Comparison of ENCODE assay signal across 32 cellular contexts in genomic region chr2:26892133-26892532, GRCh38. TPM values are rescaled to one million over a fixed set of nuclear protein-coding genes. Genes with fewer than 3 reads are reported as not detected.
DNase-seq lines count a peak whose midpoint lies in the region; ATAC-seq and TF ChIP-seq lines count a peak whose summit lies in the region.
"Had no signal": no experiment of that assay in that cellular context is flagged by ENCODE, and none has a peak within 500 bp of the region (broad histone marks: within the 10 kb centered on the region; RNA-seq: fewer than 3 reads in every experiment).

No MANE protein-coding gene starts in this region.

- DNase-seq in NCI-H2107 treated with DMSO at 0.1 percent for 48 hours (lab: John Stamatoyannopoulos, UW; ENCODE audit: unreplicated experiment) (peak; percentile 22), NCI-H2107 (lab: John Stamatoyannopoulos, UW) (no peak), NCI-H345 treated with DMSO at 0.1 percent for 48 hours (lab: John Stamatoyannopoulos, UW; ENCODE audit: unreplicated experiment) (peak; percentile 47), glutamatergic neuron (no peak), NCI-H1694 treated with DMSO at 0.1 percent for 48 hours (lab: John Stamatoyannopoulos, UW) (no peak), HEK293T (ENCODE audit: extremely low spot score) (no peak)
- no peak for DNase-seq in activated CD8-positive, alpha-beta memory T cell treated with anti-CD3 and anti-CD28 coated beads, Interleukin-2, amount 50 U/mL, for 48 hours
- DNase-seq: activated CD4-positive, alpha-beta T cell treated with anti-CD3 and anti-CD28 coated beads for 4 hours; activated CD8-positive, alpha-beta memory T cell treated with anti-CD3 and anti-CD28 coated beads for 24 hours; amygdala; Calu3; gastrocnemius medialis; hypothalamus; left cardiac atrium; natural killer cell; NCI-H2081; occipital lobe; Peyer's patch; SIG-M5; stimulated activated CD4-positive, alpha-beta T cell treated with anti-CD3 and anti-CD28 coated beads, Interleukin-15, amount 100 ng/mL, for 24 hours; upper lobe of left lung; WERI-Rb-1 had no signal

- POLR2A ChIA-PET in HEK293T (lab: Yijun Ruan, JAX) = no interaction called here

- H3K4me1 Mint-ChIP-seq in glutamatergic neuron (ENCODE audit: low read depth, unreplicated experiment) = peaks cover 45% of the 10 kb centered on the region
- H3K4me1 Mint-ChIP-seq: natural killer cell had no signal

- peaks cover 9% of the 10 kb centered on the region for H3K36me3 Mint-ChIP-seq in glutamatergic neuron (ENCODE audit: unreplicated experiment)
- H3K36me3 Mint-ChIP-seq: activated naive CD4-positive, alpha-beta T cell treated with anti-CD3 and anti-CD28 coated beads, Interleukin-2, amount 50 U/mL, for 72 hours; CD14-positive monocyte; IgD-negative memory B cell; natural killer cell; stimulated activated memory B cell treated with anti-CD40 and anti-IgM and Interleukin-4, amounts not matched to agents 10 μg/mL and 1 μg/mL and 100 μg/mL, for 72 hours had no signal

- no peak overlapping the region for H3K4me3 Mint-ChIP-seq in glutamatergic neuron (ENCODE audit: unreplicated experiment)
- H3K4me3 Mint-ChIP-seq: CD14-positive monocyte; IgD-negative memory B cell; natural killer cell; stimulated activated memory B cell treated with anti-CD40 and anti-IgM and Interleukin-4, amounts not matched to agents 10 μg/mL and 1 μg/mL and 100 μg/mL, for 72 hours; T-helper 2 cell treated with Interferon-gamma antibody and Interleukin-4, amounts not matched to agents 5 μg/mL and 100 μg/mL, for 36 hours had no signal

- peaks cover 2% of the 10 kb centered on the region for H3K27me3 Mint-ChIP-seq in glutamatergic neuron (ENCODE audit: unreplicated experiment)

- no peak for ATAC-seq in HG02759 (IDR thresholded peaks at IDR 0.05; ENCODE audit: unreplicated experiment)
- ATAC-seq: activated naive CD4-positive, alpha-beta T cell treated with anti-CD3 and anti-CD28 coated beads, Interleukin-2, amount 50 U/mL, for 72 hours; gastrocnemius medialis; left cardiac atrium; natural killer cell; stimulated activated memory B cell treated with anti-CD40 and anti-IgM and Interleukin-4, amounts not matched to agents 10 μg/mL and 1 μg/mL and 100 μg/mL, for 72 hours had no signal

- CTCF ChIA-PET in HEK293T (lab: Yijun Ruan, JAX) = no interaction called here

- H3K27ac Mint-ChIP-seq in glutamatergic neuron (ENCODE audit: unreplicated experiment) = peak overlapping the region; percentile 96
- H3K27ac Mint-ChIP-seq: CD14-positive monocyte; IgD-negative memory B cell; natural killer cell; stimulated activated memory B cell treated with anti-CD40 and anti-IgM and Interleukin-4, amounts not matched to agents 10 μg/mL and 1 μg/mL and 100 μg/mL, for 72 hours; T-helper 2 cell treated with Interferon-gamma antibody and Interleukin-4, amounts not matched to agents 5 μg/mL and 100 μg/mL, for 36 hours had no signal

- TF ChIP-seq CTCF in glutamatergic neuron (IDR thresholded peaks at IDR 0.05; ENCODE audit: partially characterized antibody, unreplicated experiment) = no peak

- H3K9me3 Mint-ChIP-seq in glutamatergic neuron (ENCODE audit: unreplicated experiment) = peaks cover 13% of the 10 kb centered on the region
- H3K9me3 Mint-ChIP-seq: activated naive CD4-positive, alpha-beta T cell treated with anti-CD3 and anti-CD28 coated beads, Interleukin-2, amount 50 U/mL, for 72 hours; natural killer cell; stimulated activated memory B cell treated with anti-CD40 and anti-IgM and Interleukin-4, amounts not matched to agents 10 μg/mL and 1 μg/mL and 100 μg/mL, for 72 hours; T-helper 2 cell treated with Interferon-gamma antibody and Interleukin-4, amounts not matched to agents 5 μg/mL and 100 μg/mL, for 36 hours had no signal

TF ChIP-seq in HEK293T, 16 proteins besides CTCF, POLR2A, EP300 and RAD21:
- no peak for TF ChIP-seq PKNOX1 (IDR thresholded peaks at IDR 0.05)
TF ChIP-seq in HEK293T: peak in this region for 0.

RNA-seq across cellular contexts. Expression of gene DPYSL5, which starts 44.2 kb away (rescaled TPM):
- 313 TPM for total RNA-seq in glutamatergic neuron (ENCODE audit: unreplicated experiment)
- total RNA-seq: activated naive CD4-positive, alpha-beta T cell treated with anti-CD3 and anti-CD28 coated beads, Interleukin-2, amount 50 U/mL, for 72 hours; breast epithelium; Calu3; endothelial cell of umbilical vein; fibroblast of lung; gastrocnemius medialis; left cardiac atrium; mononuclear cell; natural killer cell; upper lobe of left lung had no signal

Comparison
In these comparisons a context has a peak if more than half of its experiments do, and no peak if none do; other contexts are left out.
1. DNase-seq: peak in NCI-H2107 treated with DMSO at 0.1 percent for 48 hours (single experiment) and NCI-H345 treated with DMSO at 0.1 percent for 48 hours (single experiment); none in NCI-H2107 (single experiment), glutamatergic neuron (single experiment), NCI-H1694 treated with DMSO at 0.1 percent for 48 hours (single experiment), activated CD8-positive, alpha-beta memory T cell treated with anti-CD3 and anti-CD28 coated beads, Interleukin-2, amount 50 U/mL, for 48 hours (single experiment) and HEK293T (single experiment).